1 cellular context compared by ENCODE assay signal in the genomic region with DNA sequence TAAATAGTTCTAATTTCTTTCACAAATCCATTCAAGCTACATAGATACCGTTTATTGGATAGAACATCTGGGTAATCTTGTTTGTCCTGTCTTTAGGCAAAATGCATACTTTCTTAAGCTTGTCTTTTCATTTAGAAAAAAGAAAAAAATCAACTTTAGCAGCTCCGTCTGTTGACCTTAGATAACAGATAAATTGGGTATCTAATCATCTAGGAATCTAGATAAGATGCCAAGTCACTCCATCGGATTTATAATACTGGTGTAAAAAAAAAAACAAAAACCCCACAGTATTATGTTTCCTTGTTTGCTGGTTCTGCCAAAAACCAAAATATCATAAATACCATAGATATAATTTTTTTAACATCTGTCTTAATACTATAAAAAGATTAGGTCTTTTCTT.
TF ChIP-seq lines count a peak whose summit lies in the region.

No MANE protein-coding gene starts in this region.

TF ChIP-seq in HCT116, 20 proteins besides CTCF, POLR2A, EP300 and RAD21:
- TF ChIP-seq ZNF274 (IDR thresholded peaks at IDR 0.05; ENCODE audit: low read depth, low read length) (no peak), SRF (IDR thresholded peaks at IDR 0.05; ENCODE audit: low read depth) (no peak), POLR2AphosphoS5 (IDR thresholded peaks at IDR 0.05; ENCODE audit: low read depth, low read length) (no peak)
